8 cellular contexts compared by ENCODE assay signal in the genomic region with DNA sequence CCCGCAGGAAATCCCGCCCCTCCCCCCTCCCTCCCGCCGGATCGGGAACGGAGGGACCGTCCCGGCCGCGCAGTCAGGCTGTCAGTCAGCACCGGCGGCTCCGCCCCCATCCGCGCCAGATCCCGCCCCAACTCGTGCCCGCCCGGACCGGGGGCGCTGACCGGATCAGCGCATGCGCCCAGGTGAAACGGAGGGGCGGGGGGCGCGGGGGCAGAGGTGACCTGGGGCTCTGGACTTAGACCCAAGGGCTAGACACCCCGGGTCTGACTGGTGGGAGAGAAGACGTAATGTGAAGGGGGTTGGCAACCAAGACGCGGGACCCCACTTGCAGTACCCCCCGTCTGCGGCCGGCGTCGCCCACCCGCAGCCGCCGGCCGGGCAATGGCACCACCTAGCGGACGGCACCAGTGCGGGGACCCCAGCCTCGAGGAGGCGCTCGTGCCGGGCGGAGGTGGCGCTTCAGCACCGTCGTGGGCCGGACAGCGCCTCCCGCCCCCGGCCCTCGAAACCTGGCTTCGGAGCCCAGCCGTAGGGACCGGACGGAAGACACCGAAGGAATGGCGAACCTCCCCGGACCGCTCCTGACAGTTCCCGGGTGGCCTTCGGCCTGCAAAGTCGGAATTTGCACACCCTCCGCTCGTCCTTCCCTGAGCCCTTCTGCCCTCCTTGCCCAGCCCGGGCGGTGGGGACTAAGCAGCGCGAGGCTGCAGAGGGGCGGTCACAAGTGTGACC. TPM values are rescaled to one million over a fixed set of nuclear protein-coding genes. Genes with fewer than 3 reads are reported as not detected.
A peak's percentile ranks its signal among the peaks of the same experiment; 100 is the strongest.
DNase-seq lines count a peak whose midpoint lies in the region; ATAC-seq and TF ChIP-seq lines count a peak whose summit lies in the region.

Gene CASKIN2 (minus strand): TSS at position 15 of the 732 bp plus-strand sequence. CDS start 1,733 bp downstream, outside the sequence.

- H3F3A ChIP-seq in smooth muscle cell (ENCODE audit: low read depth): no peaks in the 10 kb centered on the region

- H3K27me3 Mint-ChIP-seq in activated B cell treated with CpG ODN at 0.5 μM for 24 hours: no peaks in the 10 kb centered on the region

- TF ChIP-seq CTCF in 22Rv1 (IDR thresholded peaks at IDR 0.05) (peak; percentile 99), activated B cell treated with CpG ODN at 0.5 μM for 24 hours (IDR thresholded peaks at IDR 0.05) (peak; percentile 43), cardiac fibroblast (IDR thresholded peaks at IDR 0.05; ENCODE audit: low read depth, low read length) (peak; percentile 63), smooth muscle cell (IDR thresholded peaks at IDR 0.05; ENCODE audit: borderline replicate concordance, insufficient read depth, poor library complexity, severe bottlenecking) (peak; percentile 97)

- CTCF ChIA-PET in activated B cell treated with CpG ODN at 0.5 μM for 24 hours (lab: Charles Lee): interaction anchor here (0.6 to 1.4 kb wide), 7 partner anchors 10 to 246 kb away, joined by 3 to 16 read pairs (median 4); partner anchors contain the start of gene LLGL2

- H3K36me3 ChIP-seq in smooth muscle cell (ENCODE audit: low read depth): no peaks in the 10 kb centered on the region

- POLR2A ChIA-PET in activated B cell treated with CpG ODN at 0.5 μM for 24 hours (lab: Charles Lee): interaction anchor here (0.7 to 1.9 kb wide), 13 partner anchors 9 to 340 kb away, joined by 3 to 38 read pairs (median 5); partner anchors contain the start of genes GGA3, LLGL2, MRPS7 and SLC25A19

- WGBS in smooth muscle cell (ENCODE audit: low lambda C conversion rate): under 1% methylated on average over 37 of the region's 75 CpGs

- peak within 1 kb of the TSS; percentile 98 for H2AFZ ChIP-seq in smooth muscle cell (ENCODE audit: low read depth)

- H3K27me3 ChIP-seq in smooth muscle cell (ENCODE audit: low read depth): no peaks in the 10 kb centered on the region

- H3K27ac ChIP-seq in 22Rv1 (peak within 1 kb of the TSS; percentile 89), smooth muscle cell (ENCODE audit: low read depth) (no peak within 1 kb of the TSS)

- peaks cover 41% of the 10 kb centered on the region for H4K20me1 ChIP-seq in smooth muscle cell (ENCODE audit: low read depth)

- H3K4me2 ChIP-seq in smooth muscle cell: peak within 1 kb of the TSS; percentile 99

- peaks cover 15% of the 10 kb centered on the region for H3K79me2 ChIP-seq in smooth muscle cell (ENCODE audit: low read depth)

- no peak within 1 kb of the TSS for H3K27ac Mint-ChIP-seq in activated B cell treated with CpG ODN at 0.5 μM for 24 hours

- peaks cover 18% of the 10 kb centered on the region for H3K4me1 ChIP-seq in smooth muscle cell (ENCODE audit: low read depth)

- peaks cover 10% of the 10 kb centered on the region for H3K36me3 Mint-ChIP-seq in activated B cell treated with CpG ODN at 0.5 μM for 24 hours (ENCODE audit: low read depth)

- no peaks in the 10 kb centered on the region for H3K9me3 Mint-ChIP-seq in activated B cell treated with CpG ODN at 0.5 μM for 24 hours

- H3K4me1 Mint-ChIP-seq in activated B cell treated with CpG ODN at 0.5 μM for 24 hours: peaks cover 22% of the 10 kb centered on the region

- peak; percentile 9 for ATAC-seq in GM18519 (IDR thresholded peaks at IDR 0.05; ENCODE audit: low FRiP score, unreplicated experiment)
- peak; percentile 34 for ATAC-seq in HG03103 (IDR thresholded peaks at IDR 0.05; ENCODE audit: low read depth, unreplicated experiment)
- ATAC-seq in activated B cell treated with CpG ODN at 0.5 μM for 24 hours (ENCODE audit: low read depth): peak; percentile 68

- DNase-seq in NCI-H2171 treated with DMSO at 0.1 percent for 48 hours (lab: John Stamatoyannopoulos, UW) (peak; percentile 88), activated B cell treated with CpG ODN at 0.5 μM for 24 hours (peak; percentile 80), cardiac fibroblast (ENCODE audit: low read depth in 2 of 2) (peak; percentile 84 to 94), inferior parietal cortex (ENCODE audit: extremely low spot score) (peak; percentile 86), smooth muscle cell (lab: John Stamatoyannopoulos, UW; ENCODE audit: unreplicated experiment) (peak; percentile 96)

- peak within 1 kb of the TSS; percentile 82 to 83 for H3K4me3 ChIP-seq in cardiac fibroblast (replicated peaks in 1 of 2; ENCODE audit: low read depth in 2 of 2, low read length in 2 of 2)
- H3K4me3 ChIP-seq in smooth muscle cell: peak within 1 kb of the TSS; percentile 94

- intact Hi-C loops in activated B cell treated with CpG ODN at 0.5 μM for 24 hours (cut with micrococcal nuclease): loop anchor here (1.0 to 5.0 kb wide), 10 partner anchors 10 to 243 kb away; partner anchors contain the start of genes GRB2, LLGL2, MIF4GD and SLC25A19

- H3K9ac ChIP-seq in smooth muscle cell (ENCODE audit: low read depth): peak within 1 kb of the TSS; percentile 69

- peak within 1 kb of the TSS; percentile 82 for H3K4me3 Mint-ChIP-seq in activated B cell treated with CpG ODN at 0.5 μM for 24 hours

- no peaks in the 10 kb centered on the region for H3K9me3 ChIP-seq in smooth muscle cell (replicated peaks; ENCODE audit: low read depth)

RNA-seq across cellular contexts. Expression of gene CASKIN2, which starts in this region (rescaled TPM):
- total RNA-seq in activated B cell treated with CpG ODN at 0.5 μM for 24 hours (1.2 and 1.4 TPM in 2 replicates), smooth muscle cell (2.6 and 4.2 TPM in 2 replicates)
- polyA plus RNA-seq in smooth muscle cell: 8.0 and 10.9 TPM in 2 replicates

Comparison
In these comparisons a context has a peak if more than half of its experiments do, and no peak if none do; other contexts are left out.
1. CTCF ChIP-seq: peak in every context shown above with its lines; median percentile 99 in 22Rv1; 97 in smooth muscle cell; 63 in cardiac fibroblast; 43 in activated B cell treated with CpG ODN at 0.5 μM for 24 hours.
2. ATAC-seq: peak in every context shown above with its lines; median percentile 68 in activated B cell treated with CpG ODN at 0.5 μM for 24 hours; 34 in HG03103; 9 in GM18519.